Comparison of ENCODE assay signal across 2 cellular contexts in genomic region chr9:93035821-93036351, GRCh38.
TF ChIP-seq lines count a peak whose summit lies in the region.

No MANE protein-coding gene starts in this region.

TF ChIP-seq in HCT116, 20 proteins besides CTCF, POLR2A, EP300 and RAD21:
- TF ChIP-seq CEBPB (IDR thresholded peaks at IDR 0.05; ENCODE audit: low read depth) = no peak
- TF ChIP-seq, protein P1, sequence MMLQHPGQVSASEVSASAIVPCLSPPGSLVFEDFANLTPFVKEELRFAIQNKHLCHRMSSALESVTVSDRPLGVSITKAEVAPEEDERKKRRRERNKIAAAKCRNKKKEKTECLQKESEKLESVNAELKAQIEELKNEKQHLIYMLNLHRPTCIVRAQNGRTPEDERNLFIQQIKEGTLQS (IDR thresholded peaks at IDR 0.05) = no peak
- no peak for TF ChIP-seq ELF1 (IDR thresholded peaks at IDR 0.05; ENCODE audit: borderline replicate concordance, low read depth)
- TF ChIP-seq TCF7L2 (IDR thresholded peaks at IDR 0.05; ENCODE audit: borderline replicate concordance, extremely low read depth, insufficient read depth, insufficient read length) = no peak
- TF ChIP-seq EZH2phosphoT487 (IDR thresholded peaks at IDR 0.05; ENCODE audit: borderline replicate concordance) = no peak
- no peak for TF ChIP-seq ZNF274 (IDR thresholded peaks at IDR 0.05; ENCODE audit: low read depth, low read length)
- no peak for TF ChIP-seq REST (IDR thresholded peaks at IDR 0.05; ENCODE audit: low read depth)

TF ChIP-seq in K562, 482 proteins besides CTCF, POLR2A, EP300 and RAD21:
- no peak for TF ChIP-seq ATF1 (CRISPR knock-in tag; IDR thresholded peaks at IDR 0.05)
- TF ChIP-seq ATF1 (tag; IDR thresholded peaks at IDR 0.05) = no peak
- TF ChIP-seq ZNF282 (CRISPR knock-in tag; IDR thresholded peaks at IDR 0.05) = no peak
- TF ChIP-seq KLF10 (CRISPR knock-in tag; IDR thresholded peaks at IDR 0.05) = no peak
- no peak for TF ChIP-seq YBX1 (IDR thresholded peaks at IDR 0.05)
- TF ChIP-seq TBP (optimal IDR thresholded peaks at IDR 0.05; ENCODE audit: low read depth, low read length) = no peak
- TF ChIP-seq, protein P2, sequence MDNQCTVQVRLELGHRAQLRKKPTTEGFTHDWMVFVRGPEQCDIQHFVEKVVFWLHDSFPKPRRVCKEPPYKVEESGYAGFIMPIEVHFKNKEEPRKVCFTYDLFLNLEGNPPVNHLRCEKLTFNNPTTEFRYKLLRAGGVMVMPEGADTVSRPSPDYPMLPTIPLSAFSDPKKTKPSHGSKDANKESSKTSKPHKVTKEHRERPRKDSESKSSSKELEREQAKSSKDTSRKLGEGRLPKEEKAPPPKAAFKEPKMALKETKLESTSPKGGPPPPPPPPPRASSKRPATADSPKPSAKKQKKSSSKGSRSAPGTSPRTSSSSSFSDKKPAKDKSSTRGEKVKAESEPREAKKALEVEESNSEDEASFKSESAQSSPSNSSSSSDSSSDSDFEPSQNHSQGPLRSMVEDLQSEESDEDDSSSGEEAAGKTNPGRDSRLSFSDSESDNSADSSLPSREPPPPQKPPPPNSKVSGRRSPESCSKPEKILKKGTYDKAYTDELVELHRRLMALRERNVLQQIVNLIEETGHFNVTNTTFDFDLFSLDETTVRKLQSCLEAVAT (IDR thresholded peaks at IDR 0.05) = no peak
- TF ChIP-seq, protein P3, sequence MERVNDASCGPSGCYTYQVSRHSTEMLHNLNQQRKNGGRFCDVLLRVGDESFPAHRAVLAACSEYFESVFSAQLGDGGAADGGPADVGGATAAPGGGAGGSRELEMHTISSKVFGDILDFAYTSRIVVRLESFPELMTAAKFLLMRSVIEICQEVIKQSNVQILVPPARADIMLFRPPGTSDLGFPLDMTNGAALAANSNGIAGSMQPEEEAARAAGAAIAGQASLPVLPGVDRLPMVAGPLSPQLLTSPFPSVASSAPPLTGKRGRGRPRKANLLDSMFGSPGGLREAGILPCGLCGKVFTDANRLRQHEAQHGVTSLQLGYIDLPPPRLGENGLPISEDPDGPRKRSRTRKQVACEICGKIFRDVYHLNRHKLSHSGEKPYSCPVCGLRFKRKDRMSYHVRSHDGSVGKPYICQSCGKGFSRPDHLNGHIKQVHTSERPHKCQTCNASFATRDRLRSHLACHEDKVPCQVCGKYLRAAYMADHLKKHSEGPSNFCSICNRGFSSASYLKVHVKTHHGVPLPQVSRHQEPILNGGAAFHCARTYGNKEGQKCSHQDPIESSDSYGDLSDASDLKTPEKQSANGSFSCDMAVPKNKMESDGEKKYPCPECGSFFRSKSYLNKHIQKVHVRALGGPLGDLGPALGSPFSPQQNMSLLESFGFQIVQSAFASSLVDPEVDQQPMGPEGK (CRISPR knock-in tag; IDR thresholded peaks at IDR 0.05; ENCODE audit: borderline replicate concordance) = no peak
- no peak for TF ChIP-seq HCFC1 (IDR thresholded peaks at IDR 0.05; ENCODE audit: low read depth, low read length)
- TF ChIP-seq ZNF764 (CRISPR knock-in tag; IDR thresholded peaks at IDR 0.05; ENCODE audit: low read depth) = no peak
- TF ChIP-seq, protein P4, sequence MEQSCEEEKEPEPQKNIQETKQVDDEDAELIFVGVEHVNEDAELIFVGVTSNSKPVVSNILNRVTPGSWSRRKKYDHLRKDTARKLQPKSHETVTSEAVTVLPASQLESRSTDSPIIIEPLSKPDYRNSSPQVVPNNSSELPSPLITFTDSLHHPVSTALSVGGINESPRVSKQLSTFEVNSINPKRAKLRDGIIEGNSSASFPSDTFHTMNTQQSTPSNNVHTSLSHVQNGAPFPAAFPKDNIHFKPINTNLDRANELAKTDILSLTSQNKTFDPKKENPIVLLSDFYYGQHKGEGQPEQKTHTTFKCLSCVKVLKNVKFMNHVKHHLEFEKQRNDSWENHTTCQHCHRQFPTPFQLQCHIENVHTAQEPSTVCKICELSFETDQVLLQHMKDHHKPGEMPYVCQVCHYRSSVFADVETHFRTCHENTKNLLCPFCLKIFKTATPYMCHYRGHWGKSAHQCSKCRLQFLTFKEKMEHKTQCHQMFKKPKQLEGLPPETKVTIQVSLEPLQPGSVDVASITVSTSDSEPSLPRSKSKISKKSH (CRISPR knock-in tag; IDR thresholded peaks at IDR 0.05) = no peak
- no peak for TF ChIP-seq PML (IDR thresholded peaks at IDR 0.05; ENCODE audit: low read length)
- 0 out of 4 replicates have a peak, but pooled peaks of 1 of the 2 experiments have one; percentile 15 for TF ChIP-seq NRF1 (conservative IDR thresholded peaks at IDR 0.05 in 1 of 2, IDR thresholded peaks at IDR 0.05 in 1 of 2)
- TF ChIP-seq TCF3 (CRISPR knock-in tag; IDR thresholded peaks at IDR 0.05) = peak; percentile 39; the same call in 1 of the 2 replicates
- no peak for TF ChIP-seq ILK (tag; IDR thresholded peaks at IDR 0.05; ENCODE audit: borderline replicate concordance, low read depth)
- no peak for TF ChIP-seq NFRKB (IDR thresholded peaks at IDR 0.05; ENCODE audit: low read depth)
- TF ChIP-seq, protein P5, sequence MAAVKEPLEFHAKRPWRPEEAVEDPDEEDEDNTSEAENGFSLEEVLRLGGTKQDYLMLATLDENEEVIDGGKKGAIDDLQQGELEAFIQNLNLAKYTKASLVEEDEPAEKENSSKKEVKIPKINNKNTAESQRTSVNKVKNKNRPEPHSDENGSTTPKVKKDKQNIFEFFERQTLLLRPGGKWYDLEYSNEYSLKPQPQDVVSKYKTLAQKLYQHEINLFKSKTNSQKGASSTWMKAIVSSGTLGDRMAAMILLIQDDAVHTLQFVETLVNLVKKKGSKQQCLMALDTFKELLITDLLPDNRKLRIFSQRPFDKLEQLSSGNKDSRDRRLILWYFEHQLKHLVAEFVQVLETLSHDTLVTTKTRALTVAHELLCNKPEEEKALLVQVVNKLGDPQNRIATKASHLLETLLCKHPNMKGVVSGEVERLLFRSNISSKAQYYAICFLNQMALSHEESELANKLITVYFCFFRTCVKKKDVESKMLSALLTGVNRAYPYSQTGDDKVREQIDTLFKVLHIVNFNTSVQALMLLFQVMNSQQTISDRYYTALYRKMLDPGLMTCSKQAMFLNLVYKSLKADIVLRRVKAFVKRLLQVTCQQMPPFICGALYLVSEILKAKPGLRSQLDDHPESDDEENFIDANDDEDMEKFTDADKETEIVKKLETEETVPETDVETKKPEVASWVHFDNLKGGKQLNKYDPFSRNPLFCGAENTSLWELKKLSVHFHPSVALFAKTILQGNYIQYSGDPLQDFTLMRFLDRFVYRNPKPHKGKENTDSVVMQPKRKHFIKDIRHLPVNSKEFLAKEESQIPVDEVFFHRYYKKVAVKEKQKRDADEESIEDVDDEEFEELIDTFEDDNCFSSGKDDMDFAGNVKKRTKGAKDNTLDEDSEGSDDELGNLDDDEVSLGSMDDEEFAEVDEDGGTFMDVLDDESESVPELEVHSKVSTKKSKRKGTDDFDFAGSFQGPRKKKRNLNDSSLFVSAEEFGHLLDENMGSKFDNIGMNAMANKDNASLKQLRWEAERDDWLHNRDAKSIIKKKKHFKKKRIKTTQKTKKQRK (IDR thresholded peaks at IDR 0.05; ENCODE audit: borderline replicate concordance, low read depth, low read length) = no peak
- TF ChIP-seq SNIP1 (IDR thresholded peaks at IDR 0.05; ENCODE audit: low read depth) = no peak
- no peak for TF ChIP-seq ZEB2 (IDR thresholded peaks at IDR 0.05)
- peak; percentile 37; the same call in 1 of the 2 replicates for TF ChIP-seq ZBTB9 (CRISPR knock-in tag; IDR thresholded peaks at IDR 0.05)
- no peak for TF ChIP-seq ETV1 (tag; conservative IDR thresholded peaks at IDR 0.05; ENCODE audit: low read depth)
- 0 out of 2 replicates have a peak, but pooled peaks have one; percentile 30 for TF ChIP-seq PKNOX1 (IDR thresholded peaks at IDR 0.05)
- no peak for TF ChIP-seq ZNF644 (tag; IDR thresholded peaks at IDR 0.05; ENCODE audit: low read depth)
- 0 out of 2 replicates have a peak, but pooled peaks have one; percentile 24 for TF ChIP-seq ZBTB7A (IDR thresholded peaks at IDR 0.05; ENCODE audit: borderline replicate concordance, control insufficient read depth, low read depth, low read length)
- TF ChIP-seq CBFA2T2 (conservative IDR thresholded peaks at IDR 0.05) = peak; percentile 30; the same call in 1 of the 2 replicates
- TF ChIP-seq ZNF197 (CRISPR knock-in tag; IDR thresholded peaks at IDR 0.05; ENCODE audit: low read depth) = no peak
- peak; percentile 49 for TF ChIP-seq CBFA2T3 (IDR thresholded peaks at IDR 0.05)
- no peak for TF ChIP-seq TAL1 (IDR thresholded peaks at IDR 0.05)
- TF ChIP-seq FOXA3 (CRISPR knock-in tag; conservative IDR thresholded peaks at IDR 0.05 in 1 of 2, IDR thresholded peaks at IDR 0.05 in 1 of 2) = peak in 1 of 2 experiments; percentile 57; a peak in 1 of 4 replicates
- TF ChIP-seq BRD4 (IDR thresholded peaks at IDR 0.05) = no peak
- no peak for TF ChIP-seq STAT5B (CRISPR knock-in tag; IDR thresholded peaks at IDR 0.05)
